ENCODE assay signal across 15 cellular contexts in the genomic region with DNA sequence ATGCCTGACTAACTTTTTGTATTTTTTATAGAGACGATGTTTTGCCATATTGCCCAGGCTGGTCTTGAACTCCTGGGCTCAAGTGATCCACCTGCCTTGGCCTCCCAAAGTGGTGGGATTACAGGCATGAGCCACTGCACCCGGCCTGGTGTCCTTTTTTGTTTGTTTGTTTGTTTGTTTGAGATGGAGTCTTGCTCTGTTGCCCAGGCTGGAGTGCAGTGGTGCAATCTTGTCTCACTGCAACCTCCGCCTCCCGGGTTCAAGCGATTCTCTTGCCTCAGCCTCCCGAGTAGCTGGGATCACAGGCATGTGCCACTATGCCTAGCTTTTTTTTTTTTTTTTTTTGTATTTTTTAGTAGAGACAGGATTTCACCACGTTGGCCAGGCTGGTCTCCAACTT. TPM values are rescaled to one million over a fixed set of nuclear protein-coding genes. Genes with fewer than 3 reads are reported as not detected.
DNase-seq lines count a peak whose midpoint lies in the region; ATAC-seq, FAIRE-seq and TF ChIP-seq lines count a peak whose summit lies in the region.
"Not testable (repeated sequence)": the region's sequence is repeated elsewhere in the genome, so short reads cannot be mapped to it uniquely, and the experiment has no call there.
"Had no signal": no experiment of that assay in that cellular context is flagged by ENCODE, and none has a peak within 500 bp of the region (broad histone marks: within the 10 kb centered on the region; RNA-seq: fewer than 3 reads in every experiment).

No MANE protein-coding gene starts in this region.

- peaks cover 29% of the 10 kb centered on the region for H3K4me1 Mint-ChIP-seq in activated naive CD4-positive, alpha-beta T cell treated with anti-CD3 and anti-CD28 coated beads, Interleukin-2, amount 10 ng/mL, durations not matched to agents 7 days and 5 days
- H3K4me1 Mint-ChIP-seq in type B pancreatic cell (ENCODE audit: unreplicated experiment), result peaks cover 73% of the 10 kb centered on the region

- not testable (repeated sequence) for TF ChIP-seq POLR2A in right lobe of liver (IDR thresholded peaks at IDR 0.05)

- H3K27ac Mint-ChIP-seq in activated naive CD4-positive, alpha-beta T cell treated with anti-CD3 and anti-CD28 coated beads, Interleukin-2, amount 10 ng/mL, durations not matched to agents 7 days and 5 days, result peak overlapping the region; percentile 24
- peak overlapping the region; percentile 84 for H3K27ac Mint-ChIP-seq in type B pancreatic cell

- not testable (repeated sequence) for H4K20me1 ChIP-seq in neural cell (ENCODE audit: insufficient read depth)

- ATAC-seq in right lobe of liver, pancreas: not testable (repeated sequence)

- H3K9me3 ChIP-seq in SK-N-MC (ENCODE audit: low read depth, low read length); right lobe of liver; neural cell (ENCODE audit: low read length); pancreas: not testable (repeated sequence)

- H3K4me2 ChIP-seq in neural cell (ENCODE audit: low read length), result not testable (repeated sequence)

- not testable (repeated sequence) for FAIRE-seq in pancreas (lab: Jason Lieb, UNC)

- H3K36me3 ChIP-seq in SK-N-MC (ENCODE audit: insufficient read depth, low read length) (peaks cover 23% of the 10 kb centered on the region), right lobe of liver (peaks cover 0 to 22% (median 12%) of the 10 kb centered on the region in 4 donors), pancreas (peaks cover 0 to 19% (median 12%) of the 10 kb centered on the region in 3 donors)
- H3K36me3 ChIP-seq in neural cell (ENCODE audit: insufficient read depth, low read length), result not testable (repeated sequence)

- not testable (repeated sequence) for DNase-seq in SK-N-MC (ENCODE audit: low read depth, low spot score); activated naive CD4-positive, alpha-beta T cell treated with anti-CD3 and anti-CD28 coated beads, Interleukin-2, amount 10 ng/mL, durations not matched to agents 7 days and 5 days; dorsolateral prefrontal cortex; right lobe of liver; pancreas; type B pancreatic cell (ENCODE audit: extremely low spot score, unreplicated experiment)

- peak overlapping the region; percentile 36; the same call in 1 of the 2 replicates for H3K27ac ChIP-seq in 22Rv1
- H3K27ac ChIP-seq in SK-N-MC, result peak overlapping the region; percentile 99
- H3K27ac ChIP-seq in dorsolateral prefrontal cortex, result peak overlapping the region in 52 of 59 donors; percentile 24 to 99 (median 94)
- peak overlapping the region; percentile 62 to 86 (median 82) for H3K27ac ChIP-seq in right lobe of liver
- not testable (repeated sequence) for H3K27ac ChIP-seq in neural cell (ENCODE audit: low read length)
- H3K27ac ChIP-seq in pancreas, result peak overlapping the region; percentile 58 to 85 (median 74)

- H3K9ac ChIP-seq in SK-N-MC (ENCODE audit: insufficient read length), result not testable (repeated sequence)
- H3K9ac ChIP-seq in neural cell (ENCODE audit: low read length), result peak overlapping the region; percentile 88

- not testable (repeated sequence) for H3K9me2 ChIP-seq in neural cell (ENCODE audit: insufficient read depth, low read length)

- H3K79me2 ChIP-seq in neural cell (replicated peaks; ENCODE audit: insufficient read depth, low read length), result peaks cover 17% of the 10 kb centered on the region

- not testable (repeated sequence) for TF ChIP-seq RAD21 in neural cell (conservative IDR thresholded peaks at IDR 0.05)

- H3K36me3 Mint-ChIP-seq in activated naive CD4-positive, alpha-beta T cell treated with anti-CD3 and anti-CD28 coated beads, Interleukin-2, amount 10 ng/mL, durations not matched to agents 7 days and 5 days, result peaks cover 28% of the 10 kb centered on the region
- peaks cover 14% of the 10 kb centered on the region for H3K36me3 Mint-ChIP-seq in type B pancreatic cell

- not testable (repeated sequence) for H3K4me3 ChIP-seq in SK-N-MC; dorsolateral prefrontal cortex; right lobe of liver; neural cell (ENCODE audit: low read length)
- peak overlapping the region in 1 of 4 donors; percentile 7 for H3K4me3 ChIP-seq in pancreas

- intact Hi-C loops in dorsolateral prefrontal cortex (cut with DNase I); right lobe of liver (cut with DNase I): not testable (repeated sequence)
- intact Hi-C loops in pancreas (cut with DNase I), result loop anchor here in 1 of 3 donors (10.0 kb wide), 1 partner anchor 49 kb away; the partner anchor contains the start of gene NFE2

- H3K4me1 ChIP-seq in right lobe of liver (peaks cover 0 to 31% (median 7%) of the 10 kb centered on the region in 4 donors), pancreas (peaks cover 11 to 32% (median 15%) of the 10 kb centered on the region in 3 donors)

- H2AFZ ChIP-seq in neural cell (ENCODE audit: low read depth, low read length), result not testable (repeated sequence)

- CTCF ChIA-PET in activated naive CD4-positive, alpha-beta T cell treated with anti-CD3 and anti-CD28 coated beads, Interleukin-2, amount 10 ng/mL, durations not matched to agents 7 days and 5 days (lab: Charles Lee), result not testable (repeated sequence)

- H3F3A ChIP-seq in neural cell (ENCODE audit: insufficient read depth, low read length, poor library complexity, severe bottlenecking), result not testable (repeated sequence)

- H3K27me3 Mint-ChIP-seq in activated naive CD4-positive, alpha-beta T cell treated with anti-CD3 and anti-CD28 coated beads, Interleukin-2, amount 10 ng/mL, durations not matched to agents 7 days and 5 days; type B pancreatic cell: not testable (repeated sequence)

- H3K27me3 ChIP-seq in dorsolateral prefrontal cortex; right lobe of liver; neural cell (ENCODE audit: insufficient read depth, low read depth, low read length); pancreas: not testable (repeated sequence)

- not testable (repeated sequence) for TF ChIP-seq CTCF in 22Rv1 (IDR thresholded peaks at IDR 0.05); dorsolateral prefrontal cortex (IDR thresholded peaks at IDR 0.05 in 54 of 56, conservative IDR thresholded peaks at IDR 0.05 in 2 of 56; ENCODE audit: low read depth in 1 of 56, partially characterized antibody in 56 of 56); right lobe of liver (IDR thresholded peaks at IDR 0.05); neural cell (IDR thresholded peaks at IDR 0.05; ENCODE audit: poor library complexity, severe bottlenecking); pancreas (IDR thresholded peaks at IDR 0.05); type B pancreatic cell (conservative IDR thresholded peaks at IDR 0.05)

- not testable (repeated sequence) for H3K9me3 Mint-ChIP-seq in activated naive CD4-positive, alpha-beta T cell treated with anti-CD3 and anti-CD28 coated beads, Interleukin-2, amount 10 ng/mL, durations not matched to agents 7 days and 5 days; type B pancreatic cell

- TF ChIP-seq EP300 in neural cell (conservative IDR thresholded peaks at IDR 0.05; ENCODE audit: poor library complexity, severe bottlenecking), result not testable (repeated sequence)

- H3K4me3 Mint-ChIP-seq in activated naive CD4-positive, alpha-beta T cell treated with anti-CD3 and anti-CD28 coated beads, Interleukin-2, amount 10 ng/mL, durations not matched to agents 7 days and 5 days; type B pancreatic cell: not testable (repeated sequence)

- WGBS in right lobe of liver (ENCODE audit: insufficient coverage, low coverage, low lambda C conversion rate, missing lambda C conversion rate), result 44% methylated on average over 7 of the region's 7 CpGs
- WGBS in pancreas, 2 donors, result 73 to 82% methylated on average over 7 of the region's 7 CpGs

RNA-seq across cellular contexts. Expression of gene GPR84, which starts 10.0 kb away (rescaled TPM):
- total RNA-seq in dorsolateral prefrontal cortex (1 to 10 TPM in 52 of 120 experiments, under 1 TPM in 51, not detected in 17; 0.22 to 7.8 (median 1.0) TPM), right lobe of liver (under 1 TPM in 1 of 6 experiments, not detected in 5; 0.35 TPM), pancreas (under 1 TPM in 4 of 6 donors, not detected in 2; 0.32 to 0.87 (median 0.63) TPM), type B pancreatic cell (ENCODE audit: low replicate concordance) (not detected in 2 replicates)
- polyA plus RNA-seq in neural cell (not detected in 2 replicates), pancreas (under 1 TPM; 0.09 to 0.27 TPM)
- not detected in 2 replicates for polyA minus RNA-seq in neural cell
- total RNA-seq: A673, Daoy, GM23248, HFFc6, HT1080 had no signal
- polyA plus RNA-seq: AG04450; CD4-positive, alpha-beta memory T cell; GM23248 had no signal

RNA-seq across cellular contexts. Expression of gene COPZ1, which starts 29.3 kb away (rescaled TPM):
- total RNA-seq in dorsolateral prefrontal cortex (100 to 1,000 TPM in 3 of 120 experiments, 10 to 100 TPM in 117; 56.8 to 104 (median 78.9) TPM), right lobe of liver (10 to 100 TPM; 67.3 to 89.2 (median 74.9) TPM), pancreas (100 to 1,000 TPM in 5 of 6 donors, 10 to 100 TPM in 1; 76.6 to 115 (median 110) TPM), type B pancreatic cell (ENCODE audit: low replicate concordance) (196 and 229 TPM in 2 replicates)
- polyA plus RNA-seq in neural cell (159 and 192 TPM in 2 replicates), pancreas (10 to 100 TPM; 44.6 to 86.6 TPM)
- polyA minus RNA-seq in neural cell, result 90.3 and 97.5 TPM in 2 replicates

RNA-seq across cellular contexts. Expression of gene ZNF385A, which starts 30.3 kb away (rescaled TPM):
- total RNA-seq in dorsolateral prefrontal cortex (100 to 1,000 TPM in 10 of 120 experiments, 10 to 100 TPM in 110; 41.0 to 204 (median 73.8) TPM), right lobe of liver (1 to 10 TPM; 2.4 to 9.3 (median 3.7) TPM), pancreas (1 to 10 TPM in 5 of 6 donors, under 1 TPM in 1; 0.59 to 8.2 (median 2.6) TPM), type B pancreatic cell (ENCODE audit: low replicate concordance) (29.5 and 47.3 TPM in 2 replicates)
- polyA plus RNA-seq in neural cell (0.46 TPM in 1 of 2 replicates, not detected in the other), pancreas (1 to 10 TPM; 2.8 to 3.6 TPM)
- polyA minus RNA-seq in neural cell, result 1.5 TPM in 1 of 2 replicates, not detected in the other
- polyA plus RNA-seq: CD4-positive, alpha-beta memory T cell had no signal

RNA-seq across cellular contexts. Expression of gene NFE2, which starts 53.5 kb away (rescaled TPM):
- total RNA-seq in dorsolateral prefrontal cortex, result 1 to 10 TPM in 27 of 120 experiments, under 1 TPM in 67, not detected in 26; 0.27 to 3.7 (median 0.67) TPM
- 1 to 10 TPM in 3 of 6 experiments, under 1 TPM in 3; 0.46 to 2.8 (median 0.99) TPM for total RNA-seq in right lobe of liver
- not detected in 2 replicates for polyA plus RNA-seq in neural cell
- polyA minus RNA-seq in neural cell, result not detected in 2 replicates
- total RNA-seq in pancreas, result under 1 TPM in 5 of 6 donors, not detected in 1; 0.16 to 0.58 (median 0.47) TPM
- under 1 TPM; 0.28 to 0.34 TPM for polyA plus RNA-seq in pancreas
- 0.24 and 0.65 TPM in 2 replicates for total RNA-seq in type B pancreatic cell (ENCODE audit: low replicate concordance)
- total RNA-seq: A673; CD4-positive, alpha-beta memory T cell; Daoy; GM23248 had no signal
- polyA plus RNA-seq: GM23248 had no signal
